9 cellular contexts compared by ENCODE assay signal in the genomic region with DNA sequence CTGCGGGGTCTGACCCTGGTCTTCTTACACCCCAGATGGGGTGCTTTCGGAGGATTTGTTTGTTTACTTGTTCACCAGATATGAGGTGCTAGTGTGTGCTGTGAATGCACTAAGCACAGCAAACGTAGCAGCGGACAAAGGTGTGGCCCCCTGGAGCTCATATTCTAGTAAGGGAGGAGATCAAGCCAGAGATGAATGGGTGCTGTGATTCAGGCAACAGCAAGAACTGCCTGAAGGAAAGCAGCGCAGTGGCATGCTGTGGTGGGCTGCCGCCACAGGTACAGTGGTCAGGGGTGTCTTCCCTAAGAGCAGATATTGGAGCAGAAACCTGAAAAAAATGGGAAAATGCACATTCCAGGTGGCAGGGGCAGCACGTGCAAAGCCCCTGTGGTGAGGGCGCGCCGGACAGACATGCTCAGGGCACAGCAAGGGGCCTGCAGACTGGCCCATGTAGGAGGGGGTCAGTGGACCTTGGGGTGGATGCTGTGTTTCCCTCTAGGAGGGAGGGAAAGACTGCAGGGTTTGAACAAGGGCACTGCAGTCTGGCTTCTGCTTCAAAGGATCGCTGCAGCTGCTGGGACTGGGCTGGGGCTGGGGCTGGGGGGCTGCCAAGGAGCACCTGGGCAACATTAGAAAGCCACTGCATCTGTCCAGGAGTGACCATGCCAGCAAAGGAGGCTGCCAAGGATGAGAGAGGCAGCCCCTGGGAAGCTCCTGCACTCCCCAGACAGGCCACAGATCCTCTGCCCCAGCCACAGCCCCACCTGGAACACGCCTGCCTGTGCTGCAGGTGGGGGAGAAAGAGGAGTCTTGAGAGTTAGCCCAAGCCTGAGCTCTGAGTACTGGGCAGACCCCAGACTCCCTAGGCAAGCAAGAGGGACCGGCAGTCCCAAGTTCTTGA. TPM values are rescaled to one million over a fixed set of nuclear protein-coding genes. Genes with fewer than 3 reads are reported as not detected.
A peak's percentile ranks its signal among the peaks of the same experiment; 100 is the strongest.
DNase-seq lines count a peak whose midpoint lies in the region; ATAC-seq and TF ChIP-seq lines count a peak whose summit lies in the region.
"Had no signal": no experiment of that assay in that cellular context is flagged by ENCODE, and none has a peak within 500 bp of the region (broad histone marks: within the 10 kb centered on the region; RNA-seq: fewer than 3 reads in every experiment).

No MANE protein-coding gene starts in this region.

- H4K5ac ChIP-seq in mesendoderm (ENCODE audit: low read length) = no peak overlapping the region

- H2AK5ac ChIP-seq in mesendoderm (ENCODE audit: low read length) = peak overlapping the region; percentile 33

- H3K56ac ChIP-seq in mesendoderm (ENCODE audit: low read length) = peak overlapping the region; percentile 76

- no peak overlapping the region for H3K4me3 ChIP-seq in mesendoderm (ENCODE audit: low read length)
- no peak overlapping the region for H3K4me3 ChIP-seq in thoracic aorta

- no peak overlapping the region for H3K4me2 ChIP-seq in mesendoderm (ENCODE audit: low read length)

- no peaks in the 10 kb centered on the region for H3K79me1 ChIP-seq in mesendoderm (ENCODE audit: low read length)

- H3K36me3 ChIP-seq in mesendoderm (ENCODE audit: control insufficient read depth, insufficient read depth, low read length) = no peaks in the 10 kb centered on the region
- peaks cover 13% of the 10 kb centered on the region for H3K36me3 ChIP-seq in thoracic aorta

- H3K4me1 Mint-ChIP-seq in chondrocyte (ENCODE audit: low read depth) = peaks cover 86% of the 10 kb centered on the region

- DNase-seq in NCI-H146 treated with DMSO at 0.1 percent for 48 hours (lab: John Stamatoyannopoulos, UW; ENCODE audit: unreplicated experiment) (peak; percentile 7), chondrocyte (ENCODE audit: low spot score) (no peak), mesendoderm (no peak), thoracic aorta (ENCODE audit: low spot score) (no peak), NCI-H1694 (lab: John Stamatoyannopoulos, UW) (no peak), anterior cingulate cortex (lab: John Stamatoyannopoulos, UW) (no peak)
- DNase-seq: activated B cell treated with CpG ODN at 0.5 μM for 24 hours; stimulated activated CD4-positive, alpha-beta T cell treated with anti-CD3 and anti-CD28 coated beads, Interleukin-4, amount 100 ng/mL, for 1 hour had no signal

- no peak overlapping the region for H2BK5ac ChIP-seq in mesendoderm (ENCODE audit: low read length)

- H3K27me3 ChIP-seq in mesendoderm (ENCODE audit: insufficient read depth, low read length, poor library complexity) (no peaks in the 10 kb centered on the region), thoracic aorta (replicated peaks; ENCODE audit: insufficient read depth) (no peaks in the 10 kb centered on the region)

- peak overlapping the region; percentile 99 for H3K27ac Mint-ChIP-seq in chondrocyte (ENCODE audit: unreplicated experiment)
- H3K27ac Mint-ChIP-seq: activated B cell treated with CpG ODN at 0.5 μM for 24 hours had no signal

- no peaks in the 10 kb centered on the region for H3K27me3 Mint-ChIP-seq in chondrocyte (ENCODE audit: low read depth)

- no peak overlapping the region for H4K8ac ChIP-seq in mesendoderm (ENCODE audit: low read depth, low read length)

- H3K4me1 ChIP-seq in mesendoderm (ENCODE audit: control insufficient read depth, low read depth, low read length) = peaks cover 8% of the 10 kb centered on the region
- peaks cover 52 to 75% of the 10 kb centered on the region in 2 donors for H3K4me1 ChIP-seq in thoracic aorta (ENCODE audit: control insufficient read depth in 1 of 2, low read depth in 2 of 2)

- no peak for TF ChIP-seq CTCF in chondrocyte (IDR thresholded peaks at IDR 0.05)
- TF ChIP-seq CTCF in thoracic aorta (IDR thresholded peaks at IDR 0.05) = no peak

- no peaks in the 10 kb centered on the region for H3K9me3 ChIP-seq in thoracic aorta

- peak overlapping the region; percentile 14 for H3K9ac ChIP-seq in mesendoderm (ENCODE audit: low read length)

- H2BK15ac ChIP-seq in mesendoderm (replicated peaks; ENCODE audit: low read depth) = no peak overlapping the region

- H3K4ac ChIP-seq in mesendoderm (ENCODE audit: low read depth, low read length) = no peak overlapping the region

- peak overlapping the region; percentile 92 for H3K4me3 Mint-ChIP-seq in chondrocyte (ENCODE audit: unreplicated experiment)
- H3K4me3 Mint-ChIP-seq: activated B cell treated with CpG ODN at 0.5 μM for 24 hours had no signal

- H3K18ac ChIP-seq in mesendoderm (ENCODE audit: low read length) = no peak overlapping the region

- H3K79me2 ChIP-seq in mesendoderm (ENCODE audit: control insufficient read depth, insufficient read depth, low read length) = no peaks in the 10 kb centered on the region

- H3K27ac ChIP-seq in mesendoderm (ENCODE audit: low read depth, low read length) (no peak overlapping the region), thoracic aorta (peak overlapping the region; percentile 87 to 95)

- H3K23ac ChIP-seq in mesendoderm (ENCODE audit: low read length) = peak overlapping the region; percentile 75

- no CpG with 5 or more reads among the region's 13 CpGs for WGBS in mesendoderm (ENCODE audit: extremely low coverage, insufficient coverage, low lambda C conversion rate)

- ATAC-seq in thoracic aorta (ENCODE audit: insufficient number of reproducible peaks, low FRiP score, low read depth) = no peak
- no peak for ATAC-seq in GM21619 (IDR thresholded peaks at IDR 0.05; ENCODE audit: unreplicated experiment)

- H3K36me3 Mint-ChIP-seq in chondrocyte (ENCODE audit: low read depth) = peaks cover 6% of the 10 kb centered on the region

- H2BK120ac ChIP-seq in mesendoderm (ENCODE audit: low read depth, low read length) = no peak overlapping the region

- H3K9me3 Mint-ChIP-seq in chondrocyte (ENCODE audit: low read depth) = no peaks in the 10 kb centered on the region
- H3K9me3 Mint-ChIP-seq: activated B cell treated with CpG ODN at 0.5 μM for 24 hours had no signal

RNA-seq across cellular contexts. Expression of gene DEPP1, which starts 0.9 kb away (rescaled TPM):
- total RNA-seq in chondrocyte (9.4 to 105 TPM (median 105 TPM) in 3 replicates), thoracic aorta (100 to 1,000 TPM; 473 to 661 TPM)
- polyA plus RNA-seq in mesendoderm (2013, experiment 1 of 2) = 0.10 TPM
- polyA plus RNA-seq in mesendoderm (2013, experiment 2 of 2) = 0.10 TPM

RNA-seq across cellular contexts. Expression of gene RASSF4, which starts 19.9 kb away (rescaled TPM):
- total RNA-seq in chondrocyte (24.6 to 37.8 TPM (median 35.9 TPM) in 3 replicates), thoracic aorta (10 to 100 TPM; 48.5 to 68.5 TPM)
- 3.1 TPM for polyA plus RNA-seq in mesendoderm (2013, experiment 1 of 2)
- polyA plus RNA-seq in mesendoderm (2013, experiment 2 of 2) = 3.9 TPM

RNA-seq across cellular contexts. Expression of gene ZNF22, which starts 21.2 kb away (rescaled TPM):
- total RNA-seq in chondrocyte (15.5 to 21.6 TPM (median 19.8 TPM) in 3 replicates), thoracic aorta (10 to 100 TPM; 16.6 to 20.7 TPM)
- 64.7 TPM for polyA plus RNA-seq in mesendoderm (2013, experiment 1 of 2)
- 63.5 TPM for polyA plus RNA-seq in mesendoderm (2013, experiment 2 of 2)
